ENCODE assay signal across 21 cellular contexts in the genomic region with DNA sequence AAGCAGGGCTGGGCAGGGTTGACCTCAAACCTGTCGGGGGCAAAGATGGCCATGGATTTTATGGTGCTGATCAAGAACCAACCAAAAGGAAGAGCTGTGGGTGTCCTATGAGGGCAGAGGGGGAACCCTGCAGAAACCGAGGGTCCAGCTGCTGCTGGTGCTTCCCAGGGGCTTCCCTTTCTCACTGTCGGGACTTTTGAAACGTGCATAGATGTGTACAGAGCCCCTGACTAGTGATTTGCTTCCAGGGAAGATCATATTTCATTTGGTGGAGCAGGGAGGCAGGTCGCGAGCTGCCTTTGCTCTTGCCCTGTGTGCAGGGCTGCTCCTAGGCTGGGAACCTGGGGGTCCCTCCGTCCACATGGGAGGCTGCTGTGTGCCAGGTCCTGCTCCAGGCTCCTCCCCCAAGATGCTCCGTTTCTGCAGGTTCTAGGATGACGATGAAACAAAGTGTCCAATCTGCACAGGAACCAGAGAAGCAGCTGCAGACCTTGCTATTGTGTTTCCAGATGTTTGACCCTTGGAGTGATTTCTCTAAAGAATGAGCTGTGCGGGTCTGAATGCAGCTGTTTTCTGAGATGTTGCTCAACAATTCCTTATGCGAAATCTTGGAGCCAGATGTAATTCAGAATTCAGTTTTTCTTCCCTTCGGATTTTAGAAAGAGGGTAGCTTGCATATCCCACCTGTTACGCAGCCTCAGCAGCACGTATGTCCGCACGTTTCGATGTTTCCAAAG. TPM values are rescaled to one million over a fixed set of nuclear protein-coding genes. Genes with fewer than 3 reads are reported as not detected.
DNase-seq lines count a peak whose midpoint lies in the region; ATAC-seq and TF ChIP-seq lines count a peak whose summit lies in the region.
"Had no signal": no experiment of that assay in that cellular context is flagged by ENCODE, and none has a peak within 500 bp of the region (broad histone marks: within the 10 kb centered on the region; RNA-seq: fewer than 3 reads in every experiment).

No MANE protein-coding gene starts in this region.

- H3K4me3 ChIP-seq in endodermal cell (ENCODE audit: low read length), result no peak overlapping the region
- H3K4me3 ChIP-seq in transverse colon, result no peak overlapping the region
- H3K4me3 ChIP-seq: cardiac muscle cell, heart right ventricle, PC-9, suprapubic skin had no signal

- WGBS in endodermal cell (ENCODE audit: insufficient coverage in 1 of 2, insufficient read length in 1 of 2), 2 experiments, result 85 to 89% methylated on average over 15 to 17 of the region's 17 CpGs
- 58 to 75% methylated on average over 7 to 17 of the region's 17 CpGs for WGBS in transverse colon (ENCODE audit: low coverage in 1 of 2), 2 donors

- no peak overlapping the region for H3K9ac ChIP-seq in endodermal cell (ENCODE audit: extremely low read depth, low read length, poor library complexity, severe bottlenecking)

- TF ChIP-seq POLR2A in transverse colon (IDR thresholded peaks at IDR 0.05), result no peak

- CTCF ChIA-PET in HEK293T (lab: Yijun Ruan, JAX), result no interaction called here

- TF ChIP-seq EP300 in transverse colon (IDR thresholded peaks at IDR 0.05; ENCODE audit: low read depth), result no peak

- no peaks in the 10 kb centered on the region for H3K4me1 Mint-ChIP-seq in endodermal cell
- H3K4me1 Mint-ChIP-seq: activated naive CD8-positive, alpha-beta T cell treated with anti-CD3 and anti-CD28 coated beads, Interleukin-2, amount 50 U/mL, for 24 hours had no signal

- intact Hi-C loops in left colon (cut with DNase I, micrococcal nuclease), result no loop called here
- intact Hi-C loops in transverse colon (cut with DNase I; ENCODE audit: low total_unique reads), result no loop called here

- POLR2A ChIA-PET in HEK293T (lab: Yijun Ruan, JAX), result interaction anchor here (1.2 kb wide), 1 partner anchor 10 kb away, joined by 3 read pairs; no protein-coding TSS in a partner anchor

- no peak overlapping the region for H3K4me3 Mint-ChIP-seq in endodermal cell
- H3K4me3 Mint-ChIP-seq: activated naive CD8-positive, alpha-beta T cell treated with anti-CD3 and anti-CD28 coated beads, Interleukin-2, amount 50 U/mL, for 24 hours; activated T-cell treated with anti-CD3 and anti-CD28 coated beads, Interleukin-2, amount 50 U/mL, for 4 hours; IgD-negative memory B cell had no signal

- no peaks in the 10 kb centered on the region for H3K36me3 Mint-ChIP-seq in endodermal cell (ENCODE audit: low read depth)
- H3K36me3 Mint-ChIP-seq: IgD-negative memory B cell had no signal

- H3K36me3 ChIP-seq in endodermal cell (ENCODE audit: control insufficient read depth, insufficient read depth, low read length), result no peaks in the 10 kb centered on the region
- H3K36me3 ChIP-seq in transverse colon, result no peaks in the 10 kb centered on the region
- H3K36me3 ChIP-seq: cardiac muscle cell, heart right ventricle, suprapubic skin had no signal

- no peak overlapping the region for H3K27ac Mint-ChIP-seq in endodermal cell
- H3K27ac Mint-ChIP-seq: activated naive CD8-positive, alpha-beta T cell treated with anti-CD3 and anti-CD28 coated beads, Interleukin-2, amount 50 U/mL, for 24 hours; IgD-negative memory B cell had no signal

- DNase-seq in DMS 273 (lab: John Stamatoyannopoulos, UW; ENCODE audit: unreplicated experiment) (peak; percentile 13), DMS 273 treated with DMSO at 0.1 percent for 48 hours (lab: John Stamatoyannopoulos, UW) (no peak), endodermal cell (peak; percentile 25), left colon (peak; percentile 3 to 14), transverse colon (peak; percentile 4), HEK293T (ENCODE audit: extremely low spot score) (no peak), DMS114 treated with DMSO at 0.1 percent for 48 hours (lab: John Stamatoyannopoulos, UW; ENCODE audit: unreplicated experiment) (no peak)
- no peak for DNase-seq in activated CD4-positive, alpha-beta T cell treated with anti-CD3 and anti-CD28 coated beads, Interleukin-2, amount 50 U/mL, for 1 hour
- DNase-seq: activated CD4-positive, alpha-beta T cell treated with anti-CD3 and anti-CD28 coated beads, Interleukin-2, amount 50 U/mL, for 48 hours; activated naive CD8-positive, alpha-beta T cell treated with anti-CD3 and anti-CD28 coated beads, Interleukin-2, amount 50 U/mL, for 24 hours; activated T-cell treated with anti-CD3 and anti-CD28 coated beads, Interleukin-2, amount 50 U/mL, for 4 hours; C1 segment of cervical spinal cord; midbrain; NCI-H2029 treated with DMSO at 0.1 percent for 48 hours; PC-9; stimulated activated CD4-positive, alpha-beta T cell treated with anti-CD3 and anti-CD28 coated beads, Interleukin-2, amount 100 ng/mL, for 48 hours had no signal

- H3K4me1 ChIP-seq in endodermal cell (ENCODE audit: control insufficient read depth, insufficient read depth, low read length) (no peaks in the 10 kb centered on the region), transverse colon (no peaks in the 10 kb centered on the region)

- peaks cover 21% of the 10 kb centered on the region for H3K9me3 ChIP-seq in endodermal cell (ENCODE audit: control insufficient read depth, low read length)
- peaks cover 0 to 3% of the 10 kb centered on the region in 2 donors for H3K9me3 ChIP-seq in transverse colon
- H3K9me3 ChIP-seq: suprapubic skin had no signal

- no peak for TF ChIP-seq CTCF in endodermal cell (conservative IDR thresholded peaks at IDR 0.05)
- TF ChIP-seq CTCF in transverse colon (IDR thresholded peaks at IDR 0.05), result no peak

- peaks cover 69% of the 10 kb centered on the region for H3K27me3 Mint-ChIP-seq in endodermal cell (ENCODE audit: insufficient read depth)

- H3K27ac ChIP-seq in endodermal cell (ENCODE audit: low read depth, low read length), result no peak overlapping the region
- peak overlapping the region in 1 of 4 donors; percentile 21 for H3K27ac ChIP-seq in transverse colon
- H3K27ac ChIP-seq: 22Rv1, cardiac muscle cell, heart right ventricle, PC-9, suprapubic skin had no signal

- H3K27me3 ChIP-seq in endodermal cell (ENCODE audit: control insufficient read depth, insufficient read depth, low read length, poor library complexity, severe bottlenecking), result peaks cover 17% of the 10 kb centered on the region
- H3K27me3 ChIP-seq in transverse colon, result peaks cover 18% of the 10 kb centered on the region
- H3K27me3 ChIP-seq: cardiac muscle cell had no signal

- H3K9me3 Mint-ChIP-seq in endodermal cell, result peaks cover 25% of the 10 kb centered on the region

- in situ Hi-C loops in transverse colon (cut with MboI; ENCODE audit: low pct_ligation_motif_present in 1 of 4, low pct_unique_long_range_greater_than_20kb in 1 of 4, low sequenced_read_pairs in 3 of 4), result loop anchor here in 3 of 4 donors (25.0 kb wide), 2 partner anchors 109 to 141 kb away; a partner anchor contains a TSS

- no peak for ATAC-seq in left colon
- ATAC-seq: activated naive CD8-positive, alpha-beta T cell treated with anti-CD3 and anti-CD28 coated beads, Interleukin-2, amount 50 U/mL, for 24 hours; activated T-cell treated with anti-CD3 and anti-CD28 coated beads, Interleukin-2, amount 50 U/mL, for 4 hours had no signal

TF ChIP-seq in HEK293T, 16 proteins besides CTCF, POLR2A, EP300 and RAD21:
- TF ChIP-seq HDGF (IDR thresholded peaks at IDR 0.05; ENCODE audit: borderline replicate concordance), result no peak
- TF ChIP-seq ZNF384 (IDR thresholded peaks at IDR 0.05), result no peak
- TF ChIP-seq BHLHE40 (IDR thresholded peaks at IDR 0.05; ENCODE audit: borderline replicate concordance), result no peak
- TF ChIP-seq SP1 (IDR thresholded peaks at IDR 0.05), result no peak
- TF ChIP-seq FOXK2 (IDR thresholded peaks at IDR 0.05), result no peak
- TF ChIP-seq L3MBTL2 (conservative IDR thresholded peaks at IDR 0.05), result no peak
- TF ChIP-seq NFRKB (IDR thresholded peaks at IDR 0.05), result no peak
- no peak for TF ChIP-seq ARNT (IDR thresholded peaks at IDR 0.05)
- TF ChIP-seq, protein P1, sequence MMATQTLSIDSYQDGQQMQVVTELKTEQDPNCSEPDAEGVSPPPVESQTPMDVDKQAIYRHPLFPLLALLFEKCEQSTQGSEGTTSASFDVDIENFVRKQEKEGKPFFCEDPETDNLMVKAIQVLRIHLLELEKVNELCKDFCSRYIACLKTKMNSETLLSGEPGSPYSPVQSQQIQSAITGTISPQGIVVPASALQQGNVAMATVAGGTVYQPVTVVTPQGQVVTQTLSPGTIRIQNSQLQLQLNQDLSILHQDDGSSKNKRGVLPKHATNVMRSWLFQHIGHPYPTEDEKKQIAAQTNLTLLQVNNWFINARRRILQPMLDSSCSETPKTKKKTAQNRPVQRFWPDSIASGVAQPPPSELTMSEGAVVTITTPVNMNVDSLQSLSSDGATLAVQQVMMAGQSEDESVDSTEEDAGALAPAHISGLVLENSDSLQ (IDR thresholded peaks at IDR 0.05), result no peak
- no peak for TF ChIP-seq CTBP1 (IDR thresholded peaks at IDR 0.05; ENCODE audit: borderline replicate concordance)
- no peak for TF ChIP-seq FOXM1 (IDR thresholded peaks at IDR 0.05; ENCODE audit: borderline replicate concordance)
- TF ChIP-seq FOXA1 (IDR thresholded peaks at IDR 0.05), result no peak
- no peak for TF ChIP-seq SUZ12 (IDR thresholded peaks at IDR 0.05)
- no peak for TF ChIP-seq ELF4 (IDR thresholded peaks at IDR 0.05)

RNA-seq across cellular contexts. Expression of a gene that starts 9.4 kb away (rescaled TPM):
- total RNA-seq in endodermal cell, result 10 to 100 TPM; 20.7 to 26.7 TPM
- polyA plus RNA-seq in endodermal cell (2013, experiment 1 of 2), result 21.7 TPM
- 20.9 TPM for polyA plus RNA-seq in endodermal cell (2013, experiment 2 of 2)
- 10 to 100 TPM; 35.6 to 42.2 TPM for total RNA-seq in left colon
- total RNA-seq in transverse colon, result 10 to 100 TPM; 34.8 to 80.8 (median 52.8) TPM

Comparison
In these comparisons a context has a peak if more than half of its experiments do, and no peak if none do; other contexts are left out.
1. DNase-seq: peak in DMS 273 (single experiment), endodermal cell (single experiment), left colon (2 of 2) and transverse colon (single experiment); none in DMS 273 treated with DMSO at 0.1 percent for 48 hours (single experiment), HEK293T (single experiment), DMS114 treated with DMSO at 0.1 percent for 48 hours (single experiment) and activated CD4-positive, alpha-beta T cell treated with anti-CD3 and anti-CD28 coated beads, Interleukin-2, amount 50 U/mL, for 1 hour (single experiment).